In the genomic region with DNA sequence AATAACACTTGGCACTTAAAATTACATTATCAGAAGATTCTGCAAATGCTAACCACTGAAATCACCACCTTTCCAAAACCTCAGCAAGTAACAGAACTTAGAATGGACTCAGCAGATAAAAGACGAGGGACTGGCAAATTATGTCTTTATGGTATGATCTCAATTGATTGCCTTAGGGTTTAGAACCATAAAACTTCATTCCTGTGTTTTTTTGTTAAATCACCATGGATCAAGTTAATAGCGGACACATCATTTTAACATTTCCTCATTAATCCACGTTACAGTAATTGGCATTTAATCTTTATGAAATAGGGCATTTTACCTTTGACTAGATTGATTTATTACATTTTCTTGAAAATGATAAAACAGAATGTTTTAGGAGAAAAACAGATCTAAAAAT, we compare ENCODE assay signal across 1 cellular context.
TF ChIP-seq lines count a peak whose summit lies in the region.

No MANE protein-coding gene starts in this region.

TF ChIP-seq in H1, 55 proteins besides CTCF, POLR2A, EP300 and RAD21 (continued from another document):
- no peak for TF ChIP-seq CTBP2 (IDR thresholded peaks at IDR 0.05; ENCODE audit: borderline replicate concordance, insufficient read depth, insufficient read length, low read length)
- TF ChIP-seq SRF (IDR thresholded peaks at IDR 0.05; ENCODE audit: low read depth, low read length): no peak
TF ChIP-seq in H1: peak in this region for 0.
